12 cellular contexts compared by ENCODE assay signal in genomic region chr1:225778412-225778669, GRCh38. TPM values are rescaled to one million over a fixed set of nuclear protein-coding genes. Genes with fewer than 3 reads are reported as not detected.
A peak's percentile ranks its signal among the peaks of the same experiment; 100 is the strongest.
DNase-seq lines count a peak whose midpoint lies in the region; ATAC-seq and TF ChIP-seq lines count a peak whose summit lies in the region.
"Had no signal": no experiment of that assay in that cellular context is flagged by ENCODE, and none has a peak within 500 bp of the region (broad histone marks: within the 10 kb centered on the region; RNA-seq: fewer than 3 reads in every experiment).

No MANE protein-coding gene starts in this region.

- peak overlapping the region; percentile 100 for H3K27ac ChIP-seq in BLaER1
- peak overlapping the region; percentile 86 to 92 (median 89) for H3K27ac ChIP-seq in esophagus muscularis mucosa (replicated peaks in 1 of 4)
- peak overlapping the region; percentile 80 to 87 for H3K27ac ChIP-seq in ovary

- no peak overlapping the region for H3K27ac Mint-ChIP-seq in immature natural killer cell
- H3K27ac Mint-ChIP-seq: activated naive CD8-positive, alpha-beta T cell treated with anti-CD3 and anti-CD28 coated beads, Interleukin-2, amount 10 ng/mL, durations not matched to agents 7 days and 5 days; naive B cell had no signal

- TF ChIP-seq POLR2A in esophagus muscularis mucosa (IDR thresholded peaks at IDR 0.05; ENCODE audit: low read depth) (no peak), ovary (IDR thresholded peaks at IDR 0.05) (no peak)

- no peak for DNase-seq in NT2/D1 (ENCODE audit: low read depth, low spot score)
- no peak for DNase-seq in esophagus muscularis mucosa (ENCODE audit: extremely low spot score)
- DNase-seq in ovary = no peak
- no peak for DNase-seq in cerebellar cortex (ENCODE audit: low spot score)
- DNase-seq in left colon = no peak
- no peak for DNase-seq in HuH-7 (ENCODE audit: low spot score)
- DNase-seq in immature natural killer cell = no peak

- H3K9me3 Mint-ChIP-seq in immature natural killer cell = no peaks in the 10 kb centered on the region
- H3K9me3 Mint-ChIP-seq: activated naive CD8-positive, alpha-beta T cell treated with anti-CD3 and anti-CD28 coated beads, Interleukin-2, amount 10 ng/mL, durations not matched to agents 7 days and 5 days; naive B cell; T-helper 1 cell treated with Interleukin-12 subunit alpha and Interleukin-12 subunit beta and Interleukin-4 antibody, amounts not matched to agents 30 μg/mL and 1 μg/mL, for 36 hours had no signal

- TF ChIP-seq CTCF in esophagus muscularis mucosa (IDR thresholded peaks at IDR 0.05) = no peak
- TF ChIP-seq CTCF in ovary (IDR thresholded peaks at IDR 0.05) = no peak

- WGBS in esophagus muscularis mucosa = 0% methylated on average over 1 of the region's 1 CpG
- 0% methylated on average over 1 of the region's 1 CpG for WGBS in ovary, 3 donors

- H3K36me3 Mint-ChIP-seq in immature natural killer cell = no peaks in the 10 kb centered on the region

- H3K4me1 ChIP-seq in BLaER1 (peaks cover 62% of the 10 kb centered on the region), NT2/D1 (ENCODE audit: insufficient read depth, insufficient read length) (no peaks in the 10 kb centered on the region), esophagus muscularis mucosa (peaks cover 43 to 63% (median 58%) of the 10 kb centered on the region in 4 donors), ovary (ENCODE audit: insufficient read depth) (peaks cover 6% of the 10 kb centered on the region)

- intact Hi-C loops in esophagus muscularis mucosa (cut with DNase I) (loop anchor here (2.0 to 5.0 kb wide), 2 partner anchors 66 to 204 kb away; no protein-coding TSS in a partner anchor), ovary (cut with DNase I) (loop anchor here in 3 of 4 donors (5.0 to 10.0 kb wide), 6 partner anchors 64 to 199 kb away; partner anchors contain the start of genes LEFTY1 (in 1 of the 3) and TMEM63A (in 1 of the 3)), left colon (cut with DNase I, micrococcal nuclease) (loop anchor here in 1 of 2 donors (10.0 kb wide), 2 partner anchors 66 to 234 kb away; no protein-coding TSS in a partner anchor)

- peaks cover 40% of the 10 kb centered on the region for H3K36me3 ChIP-seq in BLaER1
- peaks cover 38% of the 10 kb centered on the region for H3K36me3 ChIP-seq in NT2/D1 (ENCODE audit: insufficient read depth, insufficient read length, low read length)
- H3K36me3 ChIP-seq in esophagus muscularis mucosa = peaks cover 0 to 1% (median 0%) of the 10 kb centered on the region in 4 donors
- no peaks in the 10 kb centered on the region for H3K36me3 ChIP-seq in ovary

- H3K4me3 ChIP-seq in BLaER1 (peak overlapping the region; percentile 84), NT2/D1 (ENCODE audit: insufficient read length, low read depth) (peak overlapping the region; percentile 72), esophagus muscularis mucosa (peak overlapping the region; percentile 60 to 71 (median 66)), ovary (peak overlapping the region; percentile 70)

- H3K9ac ChIP-seq in BLaER1 (peak overlapping the region; percentile 99), NT2/D1 (ENCODE audit: insufficient read length, low read depth) (peak overlapping the region; percentile 91)

- peaks cover 43% of the 10 kb centered on the region for H4K20me1 ChIP-seq in BLaER1

- H3K4me1 Mint-ChIP-seq in immature natural killer cell = peaks cover 13 to 33% of the 10 kb centered on the region in 2 donors

- H3K27me3 Mint-ChIP-seq in immature natural killer cell (ENCODE audit: low read depth in 3 of 3) = peaks cover 2 to 3% (median 2%) of the 10 kb centered on the region in 3 donors
- H3K27me3 Mint-ChIP-seq: activated naive CD8-positive, alpha-beta T cell treated with anti-CD3 and anti-CD28 coated beads, Interleukin-2, amount 10 ng/mL, durations not matched to agents 7 days and 5 days; naive B cell; stimulated activated naive CD8-positive, alpha-beta T cell treated with anti-CD3 and anti-CD28 coated beads, Interleukin-15, amount 100 ng/mL, for 72 hours had no signal

- TF ChIP-seq EP300 in esophagus muscularis mucosa (IDR thresholded peaks at IDR 0.05) (no peak), ovary (IDR thresholded peaks at IDR 0.05) (no peak)

- ATAC-seq in left colon = no peak

- H3K27me3 ChIP-seq in BLaER1 (no peaks in the 10 kb centered on the region), NT2/D1 (ENCODE audit: insufficient read depth, insufficient read length) (no peaks in the 10 kb centered on the region), esophagus muscularis mucosa (no peaks in the 10 kb centered on the region), ovary (no peaks in the 10 kb centered on the region)

- H3K4me2 ChIP-seq in BLaER1 = peak overlapping the region; percentile 89

- H3K4me3 Mint-ChIP-seq in immature natural killer cell = no peak overlapping the region
- H3K4me3 Mint-ChIP-seq: activated naive CD8-positive, alpha-beta T cell treated with anti-CD3 and anti-CD28 coated beads, Interleukin-2, amount 10 ng/mL, durations not matched to agents 7 days and 5 days; naive B cell; stimulated activated naive CD8-positive, alpha-beta T cell treated with anti-CD3 and anti-CD28 coated beads, Interleukin-15, amount 100 ng/mL, for 72 hours; T-helper 1 cell treated with Interleukin-12 subunit alpha and Interleukin-12 subunit beta and Interleukin-4 antibody, amounts not matched to agents 30 μg/mL and 1 μg/mL, for 36 hours had no signal

- peaks cover 5% of the 10 kb centered on the region for H3K9me3 ChIP-seq in BLaER1
- H3K9me3 ChIP-seq in NT2/D1 (ENCODE audit: insufficient read depth, low read length) = no peaks in the 10 kb centered on the region
- H3K9me3 ChIP-seq in esophagus muscularis mucosa = no peaks in the 10 kb centered on the region
- H3K9me3 ChIP-seq in ovary = no peaks in the 10 kb centered on the region

RNA-seq across cellular contexts. Expression of gene SRP9, which starts 0.7 kb away (rescaled TPM):
- 100 to 1,000 TPM in 3 of 4 donors, 10 to 100 TPM in 1; 95.1 to 192 (median 164) TPM for total RNA-seq in esophagus muscularis mucosa
- 100 to 1,000 TPM; 151 to 239 (median 193) TPM for total RNA-seq in ovary
- 100 to 1,000 TPM; 186 to 187 TPM for polyA plus RNA-seq in ovary
- 100 to 1,000 TPM; 186 to 202 TPM for total RNA-seq in left colon
- 100 to 1,000 TPM; 300 to 594 (median 317) TPM for polyA plus RNA-seq in immature natural killer cell

RNA-seq across cellular contexts. Expression of gene EPHX1, which starts 31.6 kb away (rescaled TPM):
- total RNA-seq in esophagus muscularis mucosa (100 to 1,000 TPM in 1 of 4 donors, 10 to 100 TPM in 3; 59.0 to 136 (median 85.6) TPM), ovary (100 to 1,000 TPM; 213 to 462 (median 302) TPM), left colon (10 to 100 TPM; 59.3 to 67.3 TPM)
- polyA plus RNA-seq in ovary (100 to 1,000 TPM; 285 to 566 TPM), immature natural killer cell (1 to 10 TPM in 2 of 3 donors, under 1 TPM in 1; 0.86 to 2.4 (median 1.5) TPM)
